ENCODE assay signal across 30 cellular contexts in the genomic region with DNA sequence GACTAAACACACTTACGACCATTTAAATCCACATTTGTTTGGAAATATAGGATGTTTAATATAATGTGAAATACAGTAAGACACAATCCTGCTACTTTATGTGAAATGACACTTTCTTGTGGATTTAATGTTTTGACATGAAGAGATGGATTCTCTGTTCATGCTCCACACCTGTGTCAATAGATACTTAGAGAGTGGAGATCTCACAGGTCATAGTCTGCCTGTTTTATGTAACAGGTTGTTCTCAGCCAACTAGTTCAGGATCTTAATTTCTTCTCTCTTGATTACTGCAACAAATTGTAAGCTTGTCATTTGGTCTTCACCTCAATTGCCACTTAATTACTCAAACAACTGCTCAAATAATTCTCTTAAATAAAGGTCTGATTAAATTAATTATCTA.
"Had no signal": no experiment of that assay in that cellular context is flagged by ENCODE, and none has a peak within 500 bp of the region (broad histone marks: within the 10 kb centered on the region; RNA-seq: fewer than 3 reads in every experiment).

No MANE protein-coding gene starts in this region.

- H3K27me3 ChIP-seq: SJCRH30 had no signal

- H3K9me3 ChIP-seq: SJCRH30 had no signal

- ATAC-seq: Panc1, Right ventricle myocardium inferior, SK-N-SH treated with all-trans-retinoic acid at 6 μM for 48 hours had no signal

- DNase-seq: Karpas-422, MM.1S, MV-4-11, NCI-H1092, NCI-H1105, NCI-H1417 treated with DMSO at 0.1 percent for 48 hours, NCI-H1436 treated with DMSO at 0.1 percent for 48 hours, NCI-H1694 treated with DMSO at 0.1 percent for 48 hours, NCI-H187 treated with DMSO at 0.1 percent for 48 hours, NCI-H2029, NCI-H2081, NCI-H2227 treated with DMSO at 0.1 percent for 48 hours, NCI-H345, NCI-H446, NCI-H510A treated with DMSO at 0.1 percent for 48 hours, NCI-H524 treated with DMSO at 0.1 percent for 48 hours, NCI-H526 treated with DMSO at 0.1 percent for 48 hours, NCI-H774, PC-9, SHP77, SIG-M5, SJCRH30, SW 1271, T-helper 1 cell had no signal

- H3K36me3 ChIP-seq: SJCRH30 had no signal

- H3K27ac ChIP-seq: KMS-11, PC-9, RWPE1, SJCRH30, SK-N-MC had no signal

- H3K4me1 ChIP-seq: SJCRH30 had no signal

- H3K4me3 ChIP-seq: PC-9, SJCRH30, SK-N-MC had no signal
